Comparison of ENCODE assay signal across 1 cellular context in genomic region chr9:96442491-96442890, GRCh38.
TF ChIP-seq lines count a peak whose summit lies in the region.

No MANE protein-coding gene starts in this region.

TF ChIP-seq in A549, 52 proteins besides CTCF, POLR2A, EP300 and RAD21 (continued from another document):
- TF ChIP-seq RNF2 (IDR thresholded peaks at IDR 0.05; ENCODE audit: borderline replicate concordance, low read depth) (no peak), SMC3 (IDR thresholded peaks at IDR 0.05) (no peak), CBX2 (IDR thresholded peaks at IDR 0.05; ENCODE audit: borderline replicate concordance, low read depth) (no peak), JUN (IDR thresholded peaks at IDR 0.05) (no peak), E2F6 (IDR thresholded peaks at IDR 0.05; ENCODE audit: borderline replicate concordance, low read depth) (no peak), MAZ (IDR thresholded peaks at IDR 0.05; ENCODE audit: borderline replicate concordance, low read depth, low read length) (no peak)
